Comparison of ENCODE assay signal across 8 cellular contexts in the genomic region with DNA sequence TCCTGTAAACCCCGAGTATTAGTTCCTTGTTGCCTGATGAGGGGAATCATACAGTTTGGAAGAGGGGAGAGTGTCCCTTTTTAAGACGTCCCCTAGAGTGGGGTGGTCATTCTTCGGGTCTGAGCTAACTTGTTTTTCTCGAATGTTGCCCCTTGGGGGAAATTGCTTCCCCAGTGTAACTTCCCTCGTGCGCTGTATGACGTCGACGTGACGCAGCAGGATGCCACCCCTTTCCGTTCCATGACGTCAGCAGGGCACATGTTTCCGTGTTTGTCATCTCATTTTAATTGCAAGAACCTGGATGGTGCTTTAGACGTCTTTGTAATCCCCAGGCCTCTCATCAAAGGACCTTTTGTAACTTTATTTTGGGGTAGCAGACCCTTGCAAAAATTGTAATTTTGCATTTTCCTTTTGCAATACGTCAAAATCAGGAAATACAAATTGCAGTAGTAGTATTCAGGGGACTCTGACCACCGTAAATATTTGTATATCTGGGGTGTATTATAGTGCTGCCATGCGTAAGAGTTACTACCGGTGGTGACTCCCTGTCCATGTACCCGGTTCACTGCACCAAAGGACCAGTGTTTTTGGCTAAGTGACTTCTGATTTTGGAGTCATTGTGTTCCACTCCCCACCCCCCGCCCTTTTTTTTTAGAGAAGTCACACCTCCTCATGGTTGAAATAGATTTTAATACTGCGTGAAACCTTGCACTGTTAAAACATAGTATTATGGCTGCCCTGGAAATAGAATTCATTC. TPM values are rescaled to one million over a fixed set of nuclear protein-coding genes. Genes with fewer than 3 reads are reported as not detected.
DNase-seq lines count a peak whose midpoint lies in the region; ATAC-seq, FAIRE-seq and TF ChIP-seq lines count a peak whose summit lies in the region.

No MANE protein-coding gene starts in this region.

- peak; percentile 93 to 99 for TF ChIP-seq EP300 in tibial nerve (IDR thresholded peaks at IDR 0.05)

- peaks cover 32 to 84% (median 57%) of the 10 kb centered on the region in 10 experiments for H3K4me1 ChIP-seq in BLaER1 treated with 17β-estradiol and CSF1 and Interleukin-3, amounts not matched to agents 10 nM and 100 nM
- H3K4me1 ChIP-seq in pancreas (peaks cover 0 to 13% (median 11%) of the 10 kb centered on the region in 3 donors), tibial nerve (peaks cover 0 to 36% (median 10%) of the 10 kb centered on the region in 4 donors)

- H3K27me3 Mint-ChIP-seq in IgD-negative memory B cell = peaks cover 2% of the 10 kb centered on the region
- no peaks in the 10 kb centered on the region for H3K27me3 Mint-ChIP-seq in activated naive CD8-positive, alpha-beta T cell
- peaks cover 4% of the 10 kb centered on the region for H3K27me3 Mint-ChIP-seq in glutamatergic neuron (ENCODE audit: unreplicated experiment)

- H3K9ac ChIP-seq in BLaER1 treated with 17β-estradiol and CSF1 and Interleukin-3, amounts not matched to agents 10 nM and 100 nM = peak overlapping the region; percentile 77 to 96 (median 91)

- no peak for TF ChIP-seq POLR2A in tibial nerve (IDR thresholded peaks at IDR 0.05)

- H3K27me3 ChIP-seq in BLaER1 treated with 17β-estradiol and CSF1 and Interleukin-3, amounts not matched to agents 10 nM and 100 nM = no peaks in the 10 kb centered on the region
- no peaks in the 10 kb centered on the region for H3K27me3 ChIP-seq in pancreas
- H3K27me3 ChIP-seq in tibial nerve = no peaks in the 10 kb centered on the region

- intact Hi-C loops in pancreas (cut with DNase I) = no loop called here

- WGBS in pancreas, 2 donors = 17 to 20% methylated on average over 21 of the region's 21 CpGs
- 23 to 26% methylated on average over 21 of the region's 21 CpGs for WGBS in tibial nerve, 2 donors

- peaks cover 26 to 35% (median 33%) of the 10 kb centered on the region in 3 donors for H3K4me1 Mint-ChIP-seq in IgD-negative memory B cell
- H3K4me1 Mint-ChIP-seq in activated naive CD8-positive, alpha-beta T cell (ENCODE audit: low read depth) = peaks cover 59% of the 10 kb centered on the region
- no peaks in the 10 kb centered on the region for H3K4me1 Mint-ChIP-seq in glutamatergic neuron (ENCODE audit: low read depth, unreplicated experiment)

- no peaks in the 10 kb centered on the region for H4K20me1 ChIP-seq in BLaER1 treated with 17β-estradiol and CSF1 and Interleukin-3, amounts not matched to agents 10 nM and 100 nM

- ATAC-seq in SK-N-SH treated with all-trans-retinoic acid at 6 μM for 48 hours (no peak; the same call in 1 of the 3 replicates), pancreas (peak; percentile 18 to 63 (median 23))

- TF ChIP-seq CTCF in GM20000 (IDR thresholded peaks at IDR 0.05; ENCODE audit: extremely low read depth, missing control alignments) (no peak), glutamatergic neuron (IDR thresholded peaks at IDR 0.05; ENCODE audit: partially characterized antibody, unreplicated experiment) (no peak), pancreas (IDR thresholded peaks at IDR 0.05) (no peak), tibial nerve (IDR thresholded peaks at IDR 0.05) (peak in 1 of 5 experiments; percentile 5)

- H3K27ac ChIP-seq in BLaER1 treated with 17β-estradiol and CSF1 and Interleukin-3, amounts not matched to agents 10 nM and 100 nM = peak overlapping the region; percentile 87 to 97 (median 94)
- H3K27ac ChIP-seq in pancreas (peak overlapping the region; percentile 82 to 95 (median 93)), tibial nerve (peak overlapping the region; percentile 95 to 99 (median 96))

- peak overlapping the region; percentile 99 to 100 (median 100) for H3K27ac Mint-ChIP-seq in IgD-negative memory B cell
- H3K27ac Mint-ChIP-seq in activated naive CD8-positive, alpha-beta T cell = peak overlapping the region; percentile 99
- peak overlapping the region; percentile 89 for H3K27ac Mint-ChIP-seq in glutamatergic neuron (ENCODE audit: unreplicated experiment)

- H3K4me3 ChIP-seq in BLaER1 treated with 17β-estradiol and CSF1 and Interleukin-3, amounts not matched to agents 10 nM and 100 nM = peak overlapping the region; percentile 69 to 85 (median 76)
- H3K4me3 ChIP-seq in pancreas (peak overlapping the region; percentile 47 to 70 (median 62)), tibial nerve (peak overlapping the region; percentile 59 to 83 (median 65))

- H3K9me3 Mint-ChIP-seq in IgD-negative memory B cell (peaks cover 0 to 3% (median 0%) of the 10 kb centered on the region in 3 donors), glutamatergic neuron (ENCODE audit: unreplicated experiment) (peaks cover 9% of the 10 kb centered on the region)
- H3K9me3 Mint-ChIP-seq in activated naive CD8-positive, alpha-beta T cell (ENCODE audit: low read depth) = no peaks in the 10 kb centered on the region

- DNase-seq in GM20000 (ENCODE audit: low spot score) (peak; percentile 80), glutamatergic neuron (peak; percentile 66), pancreas (peak in 5 of 6 donors; percentile 59 to 80 (median 70)), tibial nerve (ENCODE audit: low spot score in 2 of 2) (peak; percentile 82 to 93)

- H3K4me2 ChIP-seq in BLaER1 treated with 17β-estradiol and CSF1 and Interleukin-3, amounts not matched to agents 10 nM and 100 nM = peak overlapping the region; percentile 74 to 97 (median 90)

- peaks cover 0 to 5% (median 0%) of the 10 kb centered on the region in 11 experiments; a peak in 5 of 22 replicates for H3K9me3 ChIP-seq in BLaER1 treated with 17β-estradiol and CSF1 and Interleukin-3, amounts not matched to agents 10 nM and 100 nM (replicated peaks in 1 of 11)
- no peaks in the 10 kb centered on the region for H3K9me3 ChIP-seq in pancreas
- H3K9me3 ChIP-seq in tibial nerve = no peaks in the 10 kb centered on the region

- H3K36me3 Mint-ChIP-seq in IgD-negative memory B cell = peaks cover 12% of the 10 kb centered on the region
- peaks cover 14% of the 10 kb centered on the region for H3K36me3 Mint-ChIP-seq in activated naive CD8-positive, alpha-beta T cell
- H3K36me3 Mint-ChIP-seq in glutamatergic neuron (ENCODE audit: unreplicated experiment) = no peaks in the 10 kb centered on the region

- H3K4me3 Mint-ChIP-seq in IgD-negative memory B cell (peak overlapping the region; percentile 90 to 99 (median 96)), glutamatergic neuron (ENCODE audit: unreplicated experiment) (peak overlapping the region; percentile 89)
- H3K4me3 Mint-ChIP-seq in activated naive CD8-positive, alpha-beta T cell = peak overlapping the region; percentile 97

- no peak for FAIRE-seq in pancreas (lab: Jason Lieb, UNC)

- peaks cover 4 to 23% (median 20%) of the 10 kb centered on the region in 11 experiments; a peak in 21 of 22 replicates for H3K36me3 ChIP-seq in BLaER1 treated with 17β-estradiol and CSF1 and Interleukin-3, amounts not matched to agents 10 nM and 100 nM
- peaks cover 0 to 7% (median 0%) of the 10 kb centered on the region in 3 donors for H3K36me3 ChIP-seq in pancreas
- H3K36me3 ChIP-seq in tibial nerve = peaks cover 0 to 5% (median 0%) of the 10 kb centered on the region in 3 donors

TF ChIP-seq in SK-N-SH treated with all-trans-retinoic acid at 6 μM for 48 hours, 23 proteins besides CTCF, POLR2A, EP300 and RAD21 (continues in another document):
- TF ChIP-seq TCF4 (CRISPR knock-in tag; IDR thresholded peaks at IDR 0.05; ENCODE audit: borderline replicate concordance) = peak; percentile 41; the same call in 1 of the 2 replicates
- TF ChIP-seq ZFP30 (CRISPR knock-in tag; IDR thresholded peaks at IDR 0.05) = no peak
- TF ChIP-seq, protein P1, sequence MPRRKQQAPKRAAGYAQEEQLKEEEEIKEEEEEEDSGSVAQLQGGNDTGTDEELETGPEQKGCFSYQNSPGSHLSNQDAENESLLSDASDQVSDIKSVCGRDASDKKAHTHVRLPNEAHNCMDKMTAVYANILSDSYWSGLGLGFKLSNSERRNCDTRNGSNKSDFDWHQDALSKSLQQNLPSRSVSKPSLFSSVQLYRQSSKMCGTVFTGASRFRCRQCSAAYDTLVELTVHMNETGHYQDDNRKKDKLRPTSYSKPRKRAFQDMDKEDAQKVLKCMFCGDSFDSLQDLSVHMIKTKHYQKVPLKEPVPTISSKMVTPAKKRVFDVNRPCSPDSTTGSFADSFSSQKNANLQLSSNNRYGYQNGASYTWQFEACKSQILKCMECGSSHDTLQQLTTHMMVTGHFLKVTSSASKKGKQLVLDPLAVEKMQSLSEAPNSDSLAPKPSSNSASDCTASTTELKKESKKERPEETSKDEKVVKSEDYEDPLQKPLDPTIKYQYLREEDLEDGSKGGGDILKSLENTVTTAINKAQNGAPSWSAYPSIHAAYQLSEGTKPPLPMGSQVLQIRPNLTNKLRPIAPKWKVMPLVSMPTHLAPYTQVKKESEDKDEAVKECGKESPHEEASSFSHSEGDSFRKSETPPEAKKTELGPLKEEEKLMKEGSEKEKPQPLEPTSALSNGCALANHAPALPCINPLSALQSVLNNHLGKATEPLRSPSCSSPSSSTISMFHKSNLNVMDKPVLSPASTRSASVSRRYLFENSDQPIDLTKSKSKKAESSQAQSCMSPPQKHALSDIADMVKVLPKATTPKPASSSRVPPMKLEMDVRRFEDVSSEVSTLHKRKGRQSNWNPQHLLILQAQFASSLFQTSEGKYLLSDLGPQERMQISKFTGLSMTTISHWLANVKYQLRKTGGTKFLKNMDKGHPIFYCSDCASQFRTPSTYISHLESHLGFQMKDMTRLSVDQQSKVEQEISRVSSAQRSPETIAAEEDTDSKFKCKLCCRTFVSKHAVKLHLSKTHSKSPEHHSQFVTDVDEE (CRISPR knock-in tag; IDR thresholded peaks at IDR 0.05) = no peak
- TF ChIP-seq SNAI2 (CRISPR knock-in tag; IDR thresholded peaks at IDR 0.05) = 0 out of 2 replicates have a peak, but pooled peaks have one; percentile 6
- TF ChIP-seq ZNF565 (CRISPR knock-in tag; conservative IDR thresholded peaks at IDR 0.05; ENCODE audit: low read depth) = no peak
- no peak for TF ChIP-seq BACH2 (CRISPR knock-in tag; IDR thresholded peaks at IDR 0.05; ENCODE audit: borderline replicate concordance)
- no peak for TF ChIP-seq ZNF70 (CRISPR knock-in tag; IDR thresholded peaks at IDR 0.05)
- no peak for TF ChIP-seq ZC3H10 (CRISPR knock-in tag; IDR thresholded peaks at IDR 0.05)
- no peak for TF ChIP-seq RARB (CRISPR knock-in tag; IDR thresholded peaks at IDR 0.05)
- no peak for TF ChIP-seq OSR1 (CRISPR knock-in tag; IDR thresholded peaks at IDR 0.05)
- TF ChIP-seq TOX (CRISPR knock-in tag; IDR thresholded peaks at IDR 0.05; ENCODE audit: borderline replicate concordance) = 0 out of 2 replicates have a peak, but pooled peaks have one; percentile 27
- no peak for TF ChIP-seq ESRRG (CRISPR knock-in tag; IDR thresholded peaks at IDR 0.05)
- 0 out of 2 replicates have a peak, but pooled peaks have one; percentile 6 for TF ChIP-seq ZFP3 (CRISPR knock-in tag; IDR thresholded peaks at IDR 0.05)

RNA-seq across cellular contexts. Expression of a gene that starts 0.7 kb away (rescaled TPM):
- 57.9 TPM for polyA plus RNA-seq in IgD-negative memory B cell
- total RNA-seq in glutamatergic neuron (ENCODE audit: unreplicated experiment) = 29.9 TPM
- 10 to 100 TPM; 12.7 to 21.3 (median 16.3) TPM for total RNA-seq in pancreas
- 10 to 100 TPM in 1 of 2 donors, 1 to 10 TPM in 1; 9.4 to 15.5 TPM for polyA plus RNA-seq in pancreas
- 10 to 100 TPM; 24.3 to 46.1 (median 44.5) TPM for total RNA-seq in tibial nerve

RNA-seq across cellular contexts. Expression of a gene that starts 1.1 kb away (rescaled TPM):
- polyA plus RNA-seq in IgD-negative memory B cell (7.5 TPM), pancreas (1 to 10 TPM; 1.5 to 3.9 TPM)
- total RNA-seq in glutamatergic neuron (ENCODE audit: unreplicated experiment) (1.2 TPM), pancreas (1 to 10 TPM; 1.8 to 3.4 (median 2.4) TPM), tibial nerve (1 to 10 TPM; 1.2 to 8.1 (median 4.4) TPM)
